ENCODE assay signal across 28 cellular contexts in genomic region chrX:28639502-28639901, GRCh38. TPM values are rescaled to one million over a fixed set of nuclear protein-coding genes. Genes with fewer than 3 reads are reported as not detected.
DNase-seq lines count a peak whose midpoint lies in the region; ATAC-seq and TF ChIP-seq lines count a peak whose summit lies in the region.
"Had no signal": no experiment of that assay in that cellular context is flagged by ENCODE, and none has a peak within 500 bp of the region (broad histone marks: within the 10 kb centered on the region; RNA-seq: fewer than 3 reads in every experiment).

No MANE protein-coding gene starts in this region.

- H3K27ac Mint-ChIP-seq in nephron: peak overlapping the region; percentile 78 to 91 (median 90)
- H3K27ac Mint-ChIP-seq: T-helper 17 cell had no signal

- no peak overlapping the region for H3K4me3 Mint-ChIP-seq in nephron
- H3K4me3 Mint-ChIP-seq: central memory CD8-positive, alpha-beta T cell; T-helper 17 cell had no signal

- H3K9me3 ChIP-seq in RWPE2 (ENCODE audit: severe bottlenecking): no peaks in the 10 kb centered on the region
- H3K9me3 ChIP-seq: BLaER1 treated with 17β-estradiol and CSF1 and Interleukin-3, amounts not matched to agents 10 nM and 100 nM; Caco-2; Peyer's patch; testis; vagina had no signal

- peak; percentile 50 for DNase-seq in HT1080 (ENCODE audit: low read depth)
- no peak for DNase-seq in RWPE2 (ENCODE audit: low spot score)
- DNase-seq in epithelial cell of proximal tubule (ENCODE audit: low read depth): peak; percentile 10
- no peak for DNase-seq in superior temporal gyrus (ENCODE audit: extremely low spot score)
- DNase-seq: activated CD4-positive, alpha-beta T cell treated with anti-CD3 and anti-CD28 coated beads for 48 hours; activated naive CD4-positive, alpha-beta T cell treated with anti-CD3 and anti-CD28 coated beads, Interleukin-2, amount 50 U/mL, for 16 hours; amygdala; Caco-2; DND-41; erythroblast; foreskin melanocyte; H7; NCI-H187; NCI-H2171 treated with DMSO at 0.1 percent for 48 hours; NCI-H526; Peyer's patch; stimulated activated CD4-positive, alpha-beta T cell treated with anti-CD3 and anti-CD28 coated beads, Interleukin-4, amount 100 ng/mL, for 4 hours; stimulated activated naive CD4-positive, alpha-beta T cell; T-helper 17 cell; testis had no signal

- H3K27ac ChIP-seq in RWPE2 (ENCODE audit: poor library complexity, severe bottlenecking): no peak overlapping the region
- H3K27ac ChIP-seq: BLaER1 treated with 17β-estradiol and CSF1 and Interleukin-3, amounts not matched to agents 10 nM and 100 nM; Peyer's patch; testis; vagina had no signal

- ATAC-seq in RWPE2 (ENCODE audit: low read depth): peak; percentile 59; the same call in 2 of the 3 replicates
- ATAC-seq in GM18511 (IDR thresholded peaks at IDR 0.05; ENCODE audit: unreplicated experiment): no peak
- ATAC-seq in HG03521 (IDR thresholded peaks at IDR 0.05; ENCODE audit: unreplicated experiment): no peak
- ATAC-seq in GM21529 (IDR thresholded peaks at IDR 0.05; ENCODE audit: unreplicated experiment): no peak
- ATAC-seq: sciatic nerve, T-helper 17 cell had no signal

- no peaks in the 10 kb centered on the region for H3K36me3 ChIP-seq in RWPE2 (ENCODE audit: low read depth)
- H3K36me3 ChIP-seq: BLaER1 treated with 17β-estradiol and CSF1 and Interleukin-3, amounts not matched to agents 10 nM and 100 nM; Peyer's patch; vagina had no signal

- H3K4me1 Mint-ChIP-seq in nephron: peaks cover 42% of the 10 kb centered on the region
- H3K4me1 Mint-ChIP-seq: central memory CD8-positive, alpha-beta T cell; T-helper 17 cell had no signal

- TF ChIP-seq CTCF in RWPE2 (IDR thresholded peaks at IDR 0.05; ENCODE audit: poor library complexity, severe bottlenecking) (no peak), epithelial cell of proximal tubule (conservative IDR thresholded peaks at IDR 0.05; ENCODE audit: low read depth, low read length) (no peak), nephron (IDR thresholded peaks at IDR 0.05; ENCODE audit: unreplicated experiment in 3 of 3) (no peak)

- H3K27me3 Mint-ChIP-seq in nephron (ENCODE audit: low read depth): no peaks in the 10 kb centered on the region
- H3K27me3 Mint-ChIP-seq: central memory CD8-positive, alpha-beta T cell; T-helper 17 cell had no signal

- H3K4me3 ChIP-seq in RWPE2 (ENCODE audit: severe bottlenecking) (no peak overlapping the region), epithelial cell of proximal tubule (ENCODE audit: low read depth, low read length) (no peak overlapping the region)
- H3K4me3 ChIP-seq: BLaER1 treated with 17β-estradiol and CSF1 and Interleukin-3, amounts not matched to agents 10 nM and 100 nM; Peyer's patch; testis; vagina had no signal

- peaks cover 29% of the 10 kb centered on the region for H3K36me3 Mint-ChIP-seq in nephron (ENCODE audit: low read depth)

- H3K9me3 Mint-ChIP-seq in nephron: peaks cover 19% of the 10 kb centered on the region

- no peaks in the 10 kb centered on the region for H3K27me3 ChIP-seq in RWPE2 (ENCODE audit: insufficient read depth, poor library complexity, severe bottlenecking)
- H3K27me3 ChIP-seq: BLaER1 treated with 17β-estradiol and CSF1 and Interleukin-3, amounts not matched to agents 10 nM and 100 nM; Peyer's patch; testis; vagina had no signal

- no peaks in the 10 kb centered on the region for H3K4me1 ChIP-seq in RWPE2 (ENCODE audit: insufficient read depth, poor library complexity, severe bottlenecking)
- H3K4me1 ChIP-seq: Caco-2, Peyer's patch, testis, vagina had no signal

RNA-seq across cellular contexts. Expression of gene IL1RAPL1, which starts 52.3 kb away (rescaled TPM):
- 1.9 and 2.5 TPM in 2 replicates for total RNA-seq in HT1080 (2014; rRNA removed; shearing (Covaris generic))
- polyA plus RNA-seq in HT1080 (2015; cell fraction: cytosol; rRNA removed): 0.77 and 1.2 TPM in 2 replicates
- 1.6 and 1.8 TPM in 2 replicates for polyA plus RNA-seq in HT1080 (2015; cell fraction: nucleus; rRNA removed)
- total RNA-seq in epithelial cell of proximal tubule: not detected in 2 replicates
- total RNA-seq: Caco-2, Peyer's patch, T-helper 17 cell, vagina had no signal

Comparison
In these comparisons a context has a peak if more than half of its experiments do, and no peak if none do; other contexts are left out.
1. DNase-seq: peak in HT1080 (single experiment) and epithelial cell of proximal tubule (single experiment); none in RWPE2 (single experiment) and superior temporal gyrus (single experiment).